Comparison of ENCODE assay signal across 12 cellular contexts in the genomic region with DNA sequence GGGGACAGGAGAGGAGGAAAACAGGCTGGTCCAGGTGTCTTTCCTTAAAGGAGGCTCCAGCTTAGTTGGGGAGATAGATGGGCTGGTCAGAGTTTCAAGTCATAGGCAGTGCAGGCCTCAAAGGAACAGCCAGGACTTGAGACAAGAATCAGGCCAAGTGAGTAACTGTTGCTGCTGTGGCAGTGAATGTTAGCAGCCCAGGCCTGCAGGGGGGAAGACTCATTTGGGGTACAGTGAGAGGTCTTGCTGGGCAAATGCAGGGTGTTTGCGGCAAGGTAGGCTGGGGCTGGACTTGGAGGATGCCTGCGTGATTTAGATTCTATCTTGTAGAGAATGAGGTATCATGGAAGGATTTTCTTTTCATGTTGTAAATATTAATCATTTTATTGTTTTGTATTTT. TPM values are rescaled to one million over a fixed set of nuclear protein-coding genes. Genes with fewer than 3 reads are reported as not detected.
A peak's percentile ranks its signal among the peaks of the same experiment; 100 is the strongest.
DNase-seq lines count a peak whose midpoint lies in the region; ATAC-seq and TF ChIP-seq lines count a peak whose summit lies in the region.
"Had no signal": no experiment of that assay in that cellular context is flagged by ENCODE, and none has a peak within 500 bp of the region (broad histone marks: within the 10 kb centered on the region; RNA-seq: fewer than 3 reads in every experiment).

No MANE protein-coding gene starts in this region.

- H3K4me1 Mint-ChIP-seq in CD4-positive, alpha-beta T cell (ENCODE audit: low read depth), result peaks cover 84% of the 10 kb centered on the region
- H3K4me1 Mint-ChIP-seq in HFFc6 (ENCODE audit: low read depth), result peaks cover 60% of the 10 kb centered on the region
- H3K4me1 Mint-ChIP-seq in activated naive CD4-positive, alpha-beta T cell treated with anti-CD3 and anti-CD28 coated beads, Interleukin-2, amount 10 ng/mL, durations not matched to agents 7 days and 5 days, result peaks cover 83% of the 10 kb centered on the region
- H3K4me1 Mint-ChIP-seq in natural killer cell treated with Interleukin-12 subunit alpha and Interleukin-12 subunit beta and Interleukin-15 and Interleukin-18, amount 100 ng/mL, for 72 hours (ENCODE audit: low read depth in 2 of 2), result peaks cover 70 to 76% of the 10 kb centered on the region in 2 donors

- TF ChIP-seq POLR2A in testis (IDR thresholded peaks at IDR 0.05), result no peak

- WGBS in testis, 2 donors, result 93 to 95% methylated on average over 2 of the region's 2 CpGs

- intact Hi-C loops in CD4-positive, alpha-beta T cell (cut with DNase I, micrococcal nuclease), result loop anchor here (5.0 to 10.0 kb wide), 3 partner anchors 53 to 362 kb away; a partner anchor contains a TSS
- intact Hi-C loops in testis (cut with DNase I; ENCODE audit: low total_unique reads), result no loop called here

- H3K9me3 Mint-ChIP-seq in CD4-positive, alpha-beta T cell, result no peaks in the 10 kb centered on the region
- H3K9me3 Mint-ChIP-seq in HFFc6, result no peaks in the 10 kb centered on the region
- no peaks in the 10 kb centered on the region for H3K9me3 Mint-ChIP-seq in activated naive CD4-positive, alpha-beta T cell treated with anti-CD3 and anti-CD28 coated beads, Interleukin-2, amount 10 ng/mL, durations not matched to agents 7 days and 5 days
- H3K9me3 Mint-ChIP-seq in natural killer cell treated with Interleukin-12 subunit alpha and Interleukin-12 subunit beta and Interleukin-15 and Interleukin-18, amount 100 ng/mL, for 72 hours, result no peaks in the 10 kb centered on the region

- H3K27ac ChIP-seq in CD4-positive, alpha-beta T cell (ENCODE audit: low read depth, low read length), result peak overlapping the region; percentile 60
- no peak overlapping the region for H3K27ac ChIP-seq in testis
- H3K27ac ChIP-seq: suprapubic skin had no signal

- no peak for ATAC-seq in CD4-positive, alpha-beta T cell (ENCODE audit: poor library complexity)
- no peak for ATAC-seq in natural killer cell treated with Interleukin-12 subunit alpha and Interleukin-12 subunit beta and Interleukin-15 and Interleukin-18, amount 100 ng/mL, for 72 hours
- ATAC-seq: K562 had no signal

- H3K4me3 Mint-ChIP-seq in CD4-positive, alpha-beta T cell, result peak overlapping the region; percentile 37
- H3K4me3 Mint-ChIP-seq in HFFc6, result peak overlapping the region; percentile 51
- H3K4me3 Mint-ChIP-seq in activated naive CD4-positive, alpha-beta T cell treated with anti-CD3 and anti-CD28 coated beads, Interleukin-2, amount 10 ng/mL, durations not matched to agents 7 days and 5 days, result peak overlapping the region; percentile 58
- peak overlapping the region; percentile 86 for H3K4me3 Mint-ChIP-seq in natural killer cell treated with Interleukin-12 subunit alpha and Interleukin-12 subunit beta and Interleukin-15 and Interleukin-18, amount 100 ng/mL, for 72 hours

- no peaks in the 10 kb centered on the region for H3K27me3 Mint-ChIP-seq in CD4-positive, alpha-beta T cell
- no peaks in the 10 kb centered on the region for H3K27me3 Mint-ChIP-seq in HFFc6 (ENCODE audit: insufficient read depth)
- H3K27me3 Mint-ChIP-seq in activated naive CD4-positive, alpha-beta T cell treated with anti-CD3 and anti-CD28 coated beads, Interleukin-2, amount 10 ng/mL, durations not matched to agents 7 days and 5 days, result no peaks in the 10 kb centered on the region
- no peaks in the 10 kb centered on the region for H3K27me3 Mint-ChIP-seq in natural killer cell treated with Interleukin-12 subunit alpha and Interleukin-12 subunit beta and Interleukin-15 and Interleukin-18, amount 100 ng/mL, for 72 hours

- H3K27me3 ChIP-seq in CD4-positive, alpha-beta T cell (ENCODE audit: control insufficient read depth, insufficient read depth, low read length), result no peaks in the 10 kb centered on the region
- H3K27me3 ChIP-seq in testis, result no peaks in the 10 kb centered on the region
- H3K27me3 ChIP-seq: suprapubic skin had no signal

- H3K36me3 Mint-ChIP-seq in CD4-positive, alpha-beta T cell (ENCODE audit: low read depth), result no peaks in the 10 kb centered on the region
- H3K36me3 Mint-ChIP-seq in HFFc6 (ENCODE audit: low read depth), result peaks cover 5% of the 10 kb centered on the region; the same call in 1 of the 2 replicates
- H3K36me3 Mint-ChIP-seq in activated naive CD4-positive, alpha-beta T cell treated with anti-CD3 and anti-CD28 coated beads, Interleukin-2, amount 10 ng/mL, durations not matched to agents 7 days and 5 days, result peaks cover 20% of the 10 kb centered on the region
- H3K36me3 Mint-ChIP-seq in natural killer cell treated with Interleukin-12 subunit alpha and Interleukin-12 subunit beta and Interleukin-15 and Interleukin-18, amount 100 ng/mL, for 72 hours, result no peaks in the 10 kb centered on the region

- no peaks in the 10 kb centered on the region for H3K36me3 ChIP-seq in testis (ENCODE audit: low read depth, missing control alignments)
- H3K36me3 ChIP-seq: suprapubic skin had no signal

- POLR2A ChIA-PET in CD4-positive, alpha-beta T cell (lab: Charles Lee), result interaction anchor here (2.1 to 5.4 kb wide), 5 partner anchors 7 to 51 kb away, joined by 4 to 125 read pairs (median 21); no protein-coding TSS in a partner anchor

- no peak overlapping the region for H3K4me3 ChIP-seq in testis
- H3K4me3 ChIP-seq: K562, suprapubic skin had no signal

- no peaks in the 10 kb centered on the region for H3K4me1 ChIP-seq in testis

- H3K9me3 ChIP-seq in CD4-positive, alpha-beta T cell (ENCODE audit: control insufficient read depth, low read length), result no peaks in the 10 kb centered on the region
- H3K9me3 ChIP-seq in testis, result no peaks in the 10 kb centered on the region
- H3K9me3 ChIP-seq: suprapubic skin had no signal

- no peak for TF ChIP-seq CTCF in CD4-positive, alpha-beta T cell (IDR thresholded peaks at IDR 0.05)
- TF ChIP-seq CTCF in HFFc6 (IDR thresholded peaks at IDR 0.05) (no peak), testis (IDR thresholded peaks at IDR 0.05) (no peak)

- H3K27ac Mint-ChIP-seq in CD4-positive, alpha-beta T cell, result peak overlapping the region; percentile 90
- H3K27ac Mint-ChIP-seq in HFFc6, result peak overlapping the region; percentile 70
- H3K27ac Mint-ChIP-seq in activated naive CD4-positive, alpha-beta T cell treated with anti-CD3 and anti-CD28 coated beads, Interleukin-2, amount 10 ng/mL, durations not matched to agents 7 days and 5 days, result peak overlapping the region; percentile 94
- H3K27ac Mint-ChIP-seq in natural killer cell treated with Interleukin-12 subunit alpha and Interleukin-12 subunit beta and Interleukin-15 and Interleukin-18, amount 100 ng/mL, for 72 hours, result peak overlapping the region; percentile 100

- DNase-seq in CD4-positive, alpha-beta T cell, result no peak
- no peak for DNase-seq in HFFc6
- DNase-seq in activated naive CD4-positive, alpha-beta T cell treated with anti-CD3 and anti-CD28 coated beads, Interleukin-2, amount 10 ng/mL, durations not matched to agents 7 days and 5 days, result no peak
- no peak for DNase-seq in natural killer cell treated with Interleukin-12 subunit alpha and Interleukin-12 subunit beta and Interleukin-15 and Interleukin-18, amount 100 ng/mL, for 72 hours (ENCODE audit: low spot score)
- DNase-seq in SIG-M5 treated with dmso at 0.1 percent for 504 hours (lab: John Stamatoyannopoulos, UW; ENCODE audit: unreplicated experiment), result no peak
- no peak for DNase-seq in inferior parietal cortex (ENCODE audit: extremely low spot score)
- no peak for DNase-seq in testis
- DNase-seq in NCI-H526 treated with DMSO at 0.1 percent for 48 hours (lab: John Stamatoyannopoulos, UW), result no peak
- DNase-seq: hippocampal formation, NCI-H2029 had no signal

- CTCF ChIA-PET in CD4-positive, alpha-beta T cell (lab: Charles Lee), result interaction anchor here (1.7 kb wide), 1 partner anchor 16 kb away, joined by 9 read pairs; no protein-coding TSS in a partner anchor
- CTCF ChIA-PET in activated naive CD4-positive, alpha-beta T cell treated with anti-CD3 and anti-CD28 coated beads, Interleukin-2, amount 10 ng/mL, durations not matched to agents 7 days and 5 days (lab: Charles Lee), result interaction anchor here (0.8 to 3.7 kb wide), 3 partner anchors 9 to 52 kb away, joined by 3 to 23 read pairs (median 3); no protein-coding TSS in a partner anchor

RNA-seq across cellular contexts. Expression of a gene that starts 24.1 kb away (rescaled TPM):
- total RNA-seq in CD4-positive, alpha-beta T cell, result 10 to 100 TPM; 26.6 to 28.9 TPM
- total RNA-seq in HFFc6 (2021; fragmentation: NEBNext Ultra II Directional; extraction: Animal tissue kit (Norgen Biotek cat#: 25700)), result 10 to 100 TPM; 15.7 to 20.8 (median 19.2) TPM
- 10 to 100 TPM; 60.7 to 83.3 TPM for total RNA-seq in natural killer cell treated with Interleukin-12 subunit alpha and Interleukin-12 subunit beta and Interleukin-15 and Interleukin-18, amount 100 ng/mL, for 72 hours
- 1 to 10 TPM; 4.3 to 8.2 TPM for total RNA-seq in testis
- polyA plus RNA-seq in testis (ENCODE audit: insufficient read depth, low read depth, low replicate concordance), result 6.6 TPM
